Comparison of ENCODE assay signal across 18 cellular contexts in the genomic region with DNA sequence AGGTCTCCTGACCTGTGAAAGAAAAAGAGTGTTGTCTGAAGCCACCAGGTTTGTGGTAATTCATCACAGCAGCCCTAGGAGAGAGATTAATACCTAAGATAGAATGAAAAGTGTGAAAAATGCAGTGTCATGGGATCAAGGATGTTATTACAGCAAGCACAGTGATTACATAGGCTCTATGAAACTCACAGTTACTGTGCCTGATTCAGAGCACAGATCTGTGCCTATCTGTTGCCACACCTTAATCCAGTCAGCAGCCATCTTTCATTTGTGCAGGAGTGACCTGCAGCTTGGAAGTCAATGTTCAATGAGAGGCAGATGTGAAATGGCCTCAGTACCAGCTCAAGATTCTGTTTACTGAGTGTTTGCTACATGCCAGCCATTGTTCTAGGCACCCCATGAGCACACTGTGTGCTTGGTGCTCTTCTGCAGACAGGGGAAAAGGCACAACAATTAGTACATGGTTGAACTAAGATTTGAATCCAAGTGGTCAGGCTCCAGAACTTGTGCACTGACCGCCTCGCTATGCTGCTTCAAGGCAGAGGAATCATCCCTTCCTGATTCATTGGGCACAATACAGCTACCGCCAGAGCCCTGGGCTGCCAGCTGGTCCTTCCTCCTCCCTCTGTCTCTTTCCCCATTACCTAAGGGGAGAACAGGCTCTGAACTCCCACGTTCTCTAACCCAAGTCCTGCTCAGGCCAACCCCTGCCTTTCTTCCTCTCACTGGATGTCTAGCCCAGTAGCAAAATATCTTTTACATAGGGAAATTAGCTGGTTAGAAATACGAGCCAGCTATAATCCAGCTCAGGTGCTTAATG. TPM values are rescaled to one million over a fixed set of nuclear protein-coding genes. Genes with fewer than 3 reads are reported as not detected.
A peak's percentile ranks its signal among the peaks of the same experiment; 100 is the strongest.
DNase-seq lines count a peak whose midpoint lies in the region; ATAC-seq and TF ChIP-seq lines count a peak whose summit lies in the region.
"Had no signal": no experiment of that assay in that cellular context is flagged by ENCODE, and none has a peak within 500 bp of the region (broad histone marks: within the 10 kb centered on the region; RNA-seq: fewer than 3 reads in every experiment).

No MANE protein-coding gene starts in this region.

- no peak for ATAC-seq in IMR-90 (ENCODE audit: low read depth)
- ATAC-seq: activated naive CD4-positive, alpha-beta T cell treated with anti-CD3 and anti-CD28 coated beads, Interleukin-2, amount 50 U/mL, for 72 hours; left lung had no signal

- no peak overlapping the region for H3K56ac ChIP-seq in IMR-90 (ENCODE audit: extremely low read depth, insufficient read depth, low read length)

- H3K9me3 Mint-ChIP-seq in CD8-positive, alpha-beta memory T cell = no peaks in the 10 kb centered on the region
- H3K9me3 Mint-ChIP-seq: activated naive CD4-positive, alpha-beta T cell treated with anti-CD3 and anti-CD28 coated beads, Interleukin-2, amount 50 U/mL, for 72 hours; naive B cell had no signal

- POLR2A ChIA-PET in IMR-90 (lab: Charles Lee; ENCODE audit: unreplicated experiment) = no interaction called here
- POLR2A ChIA-PET in CD8-positive, alpha-beta memory T cell (lab: Charles Lee) = no interaction called here

- peak; percentile 53 for DNase-seq in NCI-H82 (lab: John Stamatoyannopoulos, UW)
- DNase-seq in NCI-H82 treated with DMSO at 0.1 percent for 48 hours (lab: John Stamatoyannopoulos, UW; ENCODE audit: unreplicated experiment) = no peak
- no peak for DNase-seq in IMR-90
- DNase-seq in caudate nucleus (lab: John Stamatoyannopoulos, UW) = peak in 1 of 61 donors; percentile 39
- DNase-seq in CD8-positive, alpha-beta memory T cell = no peak
- no peak for DNase-seq in dedifferentiated amniotic fluid mesenchymal stem cell (ENCODE audit: extremely low spot score)
- no peak for DNase-seq in DMS 273 (lab: John Stamatoyannopoulos, UW; ENCODE audit: unreplicated experiment)
- DNase-seq: activated CD8-positive, alpha-beta memory T cell treated with anti-CD3 and anti-CD28 coated beads, Interleukin-2, amount 50 U/mL, for 48 hours; Caco-2; effector memory CD4-positive, alpha-beta T cell; HCEC 1CT; KG1; left lung; naive B cell; SHP77 treated with DMSO at 0.1 percent for 48 hours; testis had no signal

- no peaks in the 10 kb centered on the region for H3K9me3 ChIP-seq in IMR-90 (ENCODE audit: control insufficient read depth, insufficient read depth, low read length)
- no peaks in the 10 kb centered on the region for H3K9me3 ChIP-seq in CD8-positive, alpha-beta memory T cell (ENCODE audit: low read length)
- H3K9me3 ChIP-seq: Caco-2, left lung, testis had no signal

- peaks cover 6% of the 10 kb centered on the region for H3K4me1 ChIP-seq in IMR-90 (ENCODE audit: control insufficient read depth, insufficient read depth, low read length)
- no peaks in the 10 kb centered on the region for H3K4me1 ChIP-seq in CD8-positive, alpha-beta memory T cell (ENCODE audit: insufficient read depth, low read length)
- H3K4me1 ChIP-seq: left lung had no signal

- H2BK120ac ChIP-seq in IMR-90 (ENCODE audit: low read depth, low read length) = no peak overlapping the region

- TF ChIP-seq POLR2A in IMR-90 (IDR thresholded peaks at IDR 0.05; ENCODE audit: low read depth, low read length) = no peak

- H2AK5ac ChIP-seq in IMR-90 (ENCODE audit: low read depth, low read length) = no peak overlapping the region

- H3K4me3 Mint-ChIP-seq in CD8-positive, alpha-beta memory T cell = peak overlapping the region in 1 of 7 donors; percentile 19

- no TSS peak for BruUV-seq in IMR-90 (replicated peaks; lab: Mats Ljungman, UMichigan)

- no peaks in the 10 kb centered on the region for H3K79me1 ChIP-seq in IMR-90 (ENCODE audit: low read depth in 1 of 2, low read length in 2 of 2)

- no peak overlapping the region for H3K18ac ChIP-seq in IMR-90 (ENCODE audit: low read depth, low read length)

- no peak overlapping the region for H3K4ac ChIP-seq in IMR-90 (ENCODE audit: low read depth, low read length)

- H3K27me3 Mint-ChIP-seq in CD8-positive, alpha-beta memory T cell = peaks cover 0 to 2% of the 10 kb centered on the region in 2 donors

- no peak overlapping the region for H4K5ac ChIP-seq in IMR-90 (ENCODE audit: low read depth, low read length)

- dilution Hi-C loops in IMR-90 (cut with HindIII; ENCODE audit: low sequenced_read_pairs, unreplicated experiment) = no loop called here

- H3K27ac ChIP-seq in IMR-90 (ENCODE audit: insufficient read depth, low read length) (no peak overlapping the region), caudate nucleus (ENCODE audit: low read depth, low read length) (peak overlapping the region; percentile 84), temporal lobe (ENCODE audit: low read depth, low read length) (peak overlapping the region; percentile 90)
- no peak overlapping the region for H3K27ac ChIP-seq in CD8-positive, alpha-beta memory T cell (ENCODE audit: low read depth, low read length)
- H3K27ac ChIP-seq: left lung, testis had no signal

- H3K36me3 ChIP-seq in IMR-90 (ENCODE audit: control insufficient read depth, insufficient read depth, low read length) = no peaks in the 10 kb centered on the region
- no peaks in the 10 kb centered on the region for H3K36me3 ChIP-seq in CD8-positive, alpha-beta memory T cell (ENCODE audit: insufficient read depth, low read length)
- H3K36me3 ChIP-seq: left lung had no signal

- no peak overlapping the region for H3K27ac Mint-ChIP-seq in CD8-positive, alpha-beta memory T cell
- H3K27ac Mint-ChIP-seq: activated naive CD4-positive, alpha-beta T cell treated with anti-CD3 and anti-CD28 coated beads, Interleukin-2, amount 50 U/mL, for 72 hours had no signal

- H3K9me1 ChIP-seq in IMR-90 (ENCODE audit: insufficient read depth, low read length) = peaks cover 7% of the 10 kb centered on the region; the same call in 1 of the 2 replicates

- CTCF ChIA-PET in IMR-90 (lab: Yijun Ruan, JAX) = no interaction called here
- CTCF ChIA-PET in CD8-positive, alpha-beta memory T cell (lab: Charles Lee) = interaction anchor here (1.3 kb wide), 1 partner anchor 34 kb away, joined by 3 read pairs; no protein-coding TSS in a partner anchor

- 92% methylated on average over 2 of the region's 5 CpGs; no CpG with 5 or more reads in 1 of the 2 experiments for WGBS in IMR-90 (ENCODE audit: extremely low coverage in 2 of 2, insufficient read length in 1 of 2), 2 experiments

- no peak overlapping the region for H4K8ac ChIP-seq in IMR-90 (ENCODE audit: low read depth in 2 of 2, low read length in 2 of 2)

- H2BK15ac ChIP-seq in IMR-90 (ENCODE audit: low read depth, low read length) = no peak overlapping the region

- no peak for TF ChIP-seq CTCF in IMR-90 (conservative IDR thresholded peaks at IDR 0.05; ENCODE audit: low read depth, low read length)

- no peak overlapping the region for H2BK20ac ChIP-seq in IMR-90 (ENCODE audit: low read depth, low read length)

- no peak overlapping the region for H3K4me2 ChIP-seq in IMR-90 (ENCODE audit: low read depth, low read length)

- H3K27me3 ChIP-seq in IMR-90 (ENCODE audit: control insufficient read depth, insufficient read depth, low read length) = 0 out of 2 replicates have a peak, but pooled peaks cover 2% of the 10 kb centered on the region
- H3K27me3 ChIP-seq in CD8-positive, alpha-beta memory T cell (ENCODE audit: insufficient read depth, low read length, poor library complexity, severe bottlenecking) = no peaks in the 10 kb centered on the region
- H3K27me3 ChIP-seq: left lung, testis had no signal

- no peak overlapping the region for H3K9ac ChIP-seq in IMR-90 (ENCODE audit: low read depth, low read length)

- TF ChIP-seq RAD21 in IMR-90 (IDR thresholded peaks at IDR 0.05; ENCODE audit: low read length) = no peak

- no peak overlapping the region for H4K91ac ChIP-seq in IMR-90 (ENCODE audit: insufficient read depth, low read depth, low read length)

- no peaks in the 10 kb centered on the region for H3K4me1 Mint-ChIP-seq in CD8-positive, alpha-beta memory T cell
- H3K4me1 Mint-ChIP-seq: naive B cell had no signal

- intact Hi-C loops in IMR-90 (cut with micrococcal nuclease) = no loop called here

- no peak overlapping the region for H3K4me3 ChIP-seq in IMR-90 (ENCODE audit: insufficient read depth, low read depth, low read length)
- no peak overlapping the region for H3K4me3 ChIP-seq in CD8-positive, alpha-beta memory T cell (ENCODE audit: low read length)
- H3K4me3 ChIP-seq: left lung, testis had no signal

- no peaks in the 10 kb centered on the region for H3K36me3 Mint-ChIP-seq in CD8-positive, alpha-beta memory T cell
- H3K36me3 Mint-ChIP-seq: activated naive CD4-positive, alpha-beta T cell treated with anti-CD3 and anti-CD28 coated beads, Interleukin-2, amount 50 U/mL, for 72 hours; naive B cell had no signal

- H2AK9ac ChIP-seq in IMR-90 (replicated peaks; ENCODE audit: low read depth, low read length, poor library complexity) = no peak overlapping the region

- H3K23ac ChIP-seq in IMR-90 (ENCODE audit: low read depth, low read length) = no peak overlapping the region

- no peak overlapping the region for H2AFZ ChIP-seq in IMR-90 (replicated peaks; ENCODE audit: low read length, poor library complexity)

- no peaks in the 10 kb centered on the region for H4K20me1 ChIP-seq in IMR-90 (ENCODE audit: insufficient read depth, low read length)

- in situ Hi-C loops in IMR-90 (cut with MboI; ENCODE audit: low sequenced_read_pairs) = no loop called here

- H2BK5ac ChIP-seq in IMR-90 (ENCODE audit: low read depth, low read length, poor library complexity, severe bottlenecking) = no peak overlapping the region

- H3K14ac ChIP-seq in IMR-90 (replicated peaks; ENCODE audit: low read depth, low read length) = no peak overlapping the region

TF ChIP-seq in IMR-90, 13 proteins besides CTCF, POLR2A, EP300 and RAD21:
- TF ChIP-seq SMC3 (IDR thresholded peaks at IDR 0.05; ENCODE audit: low read depth, low read length) (no peak), MAZ (IDR thresholded peaks at IDR 0.05; ENCODE audit: borderline replicate concordance, low read depth, low read length) (no peak), CEBPB (IDR thresholded peaks at IDR 0.05; ENCODE audit: low read depth, low read length) (no peak), RFX5 (IDR thresholded peaks at IDR 0.05; ENCODE audit: low read depth, low read length) (no peak), NFE2L2 (IDR thresholded peaks at IDR 0.05; ENCODE audit: low read depth, low read length) (peak; percentile 31; the same call in 1 of the 2 replicates)

RNA-seq across cellular contexts. Expression of gene NEK2, which starts 56.2 kb away (rescaled TPM):
- 26.0 and 35.0 TPM in 2 replicates for total RNA-seq in IMR-90 (2012; rRNA removed)
- polyA plus RNA-seq in IMR-90 (2012; rRNA removed) = 8.8 and 9.9 TPM in 2 replicates
- 2.7 and 6.4 TPM in 2 replicates for polyA plus RNA-seq in IMR-90 (2012; cell fraction: cytosol; rRNA removed)
- polyA plus RNA-seq in IMR-90 (2012; cell fraction: nucleus; rRNA removed; ENCODE audit: low replicate concordance) = 0.98 and 2.7 TPM in 2 replicates
- total RNA-seq in temporal lobe = 3.0 TPM
- total RNA-seq in CD8-positive, alpha-beta memory T cell = 10 to 100 TPM; 14.1 to 14.8 TPM
- 0.51 TPM for polyA plus RNA-seq in CD8-positive, alpha-beta memory T cell

Comparison
In these comparisons a context has a peak if more than half of its experiments do, and no peak if none do; other contexts are left out.
1. H3K27ac ChIP-seq: peak in caudate nucleus (single experiment) and temporal lobe (single experiment); none in IMR-90 (single experiment) and CD8-positive, alpha-beta memory T cell (single experiment).